Comparison of ENCODE assay signal across 1 cellular context in the genomic region with DNA sequence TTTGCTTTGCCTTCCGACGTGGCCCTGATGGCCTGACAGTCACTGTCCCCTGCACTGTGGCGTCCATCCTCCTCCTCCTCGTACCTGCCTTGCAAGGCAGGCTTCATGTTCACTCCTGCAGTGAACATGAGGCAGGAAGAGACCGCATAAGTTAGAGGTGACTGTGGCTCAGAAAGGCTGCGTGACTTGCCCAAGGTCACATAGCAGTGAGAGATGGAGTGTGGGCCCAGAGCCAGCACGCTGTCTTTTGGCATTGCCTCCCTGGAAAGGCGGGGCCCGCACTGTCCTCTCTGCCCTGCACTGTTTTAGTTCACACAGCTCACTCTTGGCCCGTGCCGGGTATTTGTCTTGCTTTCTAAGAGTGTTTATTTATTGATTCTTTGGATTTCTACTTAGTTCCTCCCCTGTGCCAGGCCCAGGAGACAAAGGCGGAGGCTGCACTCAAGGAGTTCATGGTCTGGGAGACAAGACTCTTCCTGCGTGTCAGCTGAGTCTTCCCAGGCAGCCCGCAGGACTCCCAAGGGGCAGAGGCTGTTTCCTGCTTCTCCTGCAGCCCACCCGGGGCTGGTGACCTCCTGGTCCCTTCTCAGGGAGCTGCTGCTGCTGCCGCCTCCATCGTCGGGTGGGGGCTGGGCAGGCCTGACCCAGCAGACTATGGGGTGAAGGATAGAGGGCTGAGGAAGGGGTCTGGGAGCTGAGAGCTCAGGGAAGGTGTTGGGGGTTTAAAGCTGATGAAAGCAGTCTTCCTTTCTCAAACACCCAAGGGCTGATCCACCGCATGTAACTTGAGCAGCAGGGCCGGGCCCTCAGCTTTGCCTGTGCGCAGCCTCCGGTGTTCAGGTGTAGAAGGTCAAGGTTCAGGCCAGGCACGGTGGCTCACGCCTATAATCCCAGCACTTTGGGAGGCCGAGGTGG.
A peak's percentile ranks its signal among the peaks of the same experiment; 100 is the strongest.
TF ChIP-seq lines count a peak whose summit lies in the region.

No MANE protein-coding gene starts in this region.

TF ChIP-seq in K562, 482 proteins besides CTCF, POLR2A, EP300 and RAD21:
- TF ChIP-seq NFIC (IDR thresholded peaks at IDR 0.05) (0 out of 2 replicates have a peak, but pooled peaks have one; percentile 20), MYC (IDR thresholded peaks at IDR 0.05; ENCODE audit: low read depth, low read length) (no peak), MYC (CRISPR knock-in tag; IDR thresholded peaks at IDR 0.05; ENCODE audit: borderline replicate concordance, low read depth) (no peak)
TF ChIP-seq in K562: peak in this region for 1.
